ENCODE assay signal across 8 cellular contexts in the genomic region with DNA sequence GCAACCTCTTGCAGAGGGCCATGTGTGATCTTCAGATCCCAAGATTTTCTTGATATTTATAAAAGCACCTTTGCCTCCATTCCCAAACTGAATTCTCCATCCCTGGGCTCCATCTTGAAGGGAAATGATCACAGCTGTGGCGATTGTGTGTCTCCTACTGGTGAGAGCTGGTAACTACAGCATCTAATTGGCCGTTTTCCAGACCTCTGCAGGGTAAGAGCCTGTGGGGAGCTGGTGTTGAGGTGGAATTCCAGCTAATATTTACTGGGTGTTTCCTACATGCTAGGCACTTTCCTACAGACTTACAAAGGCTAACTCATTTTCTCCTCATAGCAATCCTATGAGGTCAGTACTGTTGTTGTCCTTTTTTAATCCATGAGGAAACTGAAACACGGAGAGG. TPM values are rescaled to one million over a fixed set of nuclear protein-coding genes. Genes with fewer than 3 reads are reported as not detected.
DNase-seq lines count a peak whose midpoint lies in the region; ATAC-seq and TF ChIP-seq lines count a peak whose summit lies in the region.

No MANE protein-coding gene starts in this region.

- no peak for TF ChIP-seq POLR2A in ovary (IDR thresholded peaks at IDR 0.05)

- no peak overlapping the region for H3K27ac ChIP-seq in ovary

- TF ChIP-seq CTCF in AG09309 (IDR thresholded peaks at IDR 0.05; ENCODE audit: control insufficient read depth, insufficient read depth, low read depth, low read length, missing control alignments) (peak; percentile 63), GM06990 (IDR thresholded peaks at IDR 0.05; ENCODE audit: insufficient read depth, low read length, poor library complexity, severe bottlenecking) (peak; percentile 92), MCF 10A (IDR thresholded peaks at IDR 0.05; ENCODE audit: unreplicated experiment) (peak; percentile 63), mesothelial cell of epicardium (IDR thresholded peaks at IDR 0.05; ENCODE audit: unreplicated experiment) (peak; percentile 78), ovary (IDR thresholded peaks at IDR 0.05) (peak in 1 of 3 donors; percentile 17)

- H3K9me3 ChIP-seq in ovary = no peaks in the 10 kb centered on the region

- BruUV-seq in MCF 10A (replicated peaks; lab: Mats Ljungman, UMichigan) = no TSS peak

- 12 to 20% (median 15%) methylated on average over 3 of the region's 3 CpGs for WGBS in ovary, 3 donors

- H3K4me1 ChIP-seq in ovary (ENCODE audit: insufficient read depth) = no peaks in the 10 kb centered on the region

- TF ChIP-seq EP300 in ovary (IDR thresholded peaks at IDR 0.05) = no peak

- no peak overlapping the region for H3K4me3 Mint-ChIP-seq in MCF 10A (ENCODE audit: unreplicated experiment)
- H3K4me3 Mint-ChIP-seq in mesothelial cell of epicardium = no peak overlapping the region

- no peaks in the 10 kb centered on the region for H3K36me3 ChIP-seq in GM06990 (ENCODE audit: control insufficient read depth, insufficient read depth, low read length)
- H3K36me3 ChIP-seq in ovary = no peaks in the 10 kb centered on the region

- intact Hi-C loops in MCF 10A (cut with micrococcal nuclease) (no loop called here), ovary (cut with DNase I) (loop anchor here in 1 of 4 donors (5.0 kb wide), 1 partner anchor 638 kb away; no protein-coding TSS in a partner anchor)

- H3K27me3 Mint-ChIP-seq in MCF 10A (ENCODE audit: insufficient read depth, unreplicated experiment) (no peaks in the 10 kb centered on the region), mesothelial cell of epicardium (ENCODE audit: low read depth) (no peaks in the 10 kb centered on the region)

- H3K4me3 ChIP-seq in AG09309 (ENCODE audit: control insufficient read depth, low read depth, low read length) (no peak overlapping the region), GM06990 (replicated peaks; ENCODE audit: low read depth, low read length) (no peak overlapping the region), ovary (no peak overlapping the region)

- POLR2A ChIA-PET in MCF 10A (lab: Yijun Ruan, JAX) = interaction anchor here (0.7 kb wide), 1 partner anchor 110 kb away, joined by 3 read pairs; no protein-coding TSS in a partner anchor

- H3K27ac Mint-ChIP-seq in MCF 10A (ENCODE audit: low read depth, unreplicated experiment) = no peak overlapping the region
- no peak overlapping the region for H3K27ac Mint-ChIP-seq in mesothelial cell of epicardium

- DNase-seq in AG09309 (ENCODE audit: low read depth) = peak; percentile 13
- DNase-seq in GM06990 (ENCODE audit: extremely low read depth, insufficient read length) = no peak
- peak; percentile 15 for DNase-seq in NCI-H2107 (lab: John Stamatoyannopoulos, UW)
- peak; percentile 58 for DNase-seq in MCF 10A (ENCODE audit: unreplicated experiment)
- DNase-seq in mesothelial cell of epicardium (ENCODE audit: low spot score in 2 of 2, unreplicated experiment in 2 of 2) = no peak
- no peak for DNase-seq in SHP77 treated with DMSO at 0.1 percent for 48 hours (lab: John Stamatoyannopoulos, UW)
- no peak for DNase-seq in ovary

- no peak for ATAC-seq in GM21360 (IDR thresholded peaks at IDR 0.05; ENCODE audit: unreplicated experiment)

- H3K4me1 Mint-ChIP-seq in MCF 10A (ENCODE audit: insufficient read depth, unreplicated experiment) (no peaks in the 10 kb centered on the region), mesothelial cell of epicardium (peaks cover 11% of the 10 kb centered on the region)

- CTCF ChIA-PET in MCF 10A (lab: Yijun Ruan, JAX) = interaction anchor here (0.6 to 3.7 kb wide), 16 partner anchors 16 to 1548 kb away, joined by 3 to 20 read pairs (median 4); a partner anchor contains a TSS

- H3K27me3 ChIP-seq in GM06990 (replicated peaks; ENCODE audit: control insufficient read depth, insufficient read depth, low read length) = no peaks in the 10 kb centered on the region
- no peaks in the 10 kb centered on the region for H3K27me3 ChIP-seq in ovary

- no peaks in the 10 kb centered on the region for H3K36me3 Mint-ChIP-seq in MCF 10A (ENCODE audit: insufficient read depth, unreplicated experiment)
- no peaks in the 10 kb centered on the region for H3K36me3 Mint-ChIP-seq in mesothelial cell of epicardium

- no peaks in the 10 kb centered on the region for H3K9me3 Mint-ChIP-seq in MCF 10A (ENCODE audit: unreplicated experiment)
- H3K9me3 Mint-ChIP-seq in mesothelial cell of epicardium = no peaks in the 10 kb centered on the region

RNA-seq across cellular contexts. Expression of a gene that starts 59.2 kb away (rescaled TPM):
- not detected in 2 replicates for total RNA-seq in MCF 10A (2022)
- 0.31 to 0.40 TPM (median 0.34 TPM) in 3 replicates for total RNA-seq in mesothelial cell of epicardium
- 1 to 10 TPM in 4 of 7 donors, under 1 TPM in 3; 0.08 to 2.1 (median 1.1) TPM for total RNA-seq in ovary
- polyA plus RNA-seq in ovary = 1 to 10 TPM in 1 of 2 donors, under 1 TPM in 1; 0.29 to 7.3 TPM

Comparison
In these comparisons a context has a peak if more than half of its experiments do, and no peak if none do; other contexts are left out.
1. DNase-seq: peak in AG09309 (single experiment), NCI-H2107 (single experiment) and MCF 10A (single experiment); none in GM06990 (single experiment), mesothelial cell of epicardium (0 of 2), SHP77 treated with DMSO at 0.1 percent for 48 hours (single experiment) and ovary (0 of 5).